ENCODE assay signal across 1 cellular context in the genomic region with DNA sequence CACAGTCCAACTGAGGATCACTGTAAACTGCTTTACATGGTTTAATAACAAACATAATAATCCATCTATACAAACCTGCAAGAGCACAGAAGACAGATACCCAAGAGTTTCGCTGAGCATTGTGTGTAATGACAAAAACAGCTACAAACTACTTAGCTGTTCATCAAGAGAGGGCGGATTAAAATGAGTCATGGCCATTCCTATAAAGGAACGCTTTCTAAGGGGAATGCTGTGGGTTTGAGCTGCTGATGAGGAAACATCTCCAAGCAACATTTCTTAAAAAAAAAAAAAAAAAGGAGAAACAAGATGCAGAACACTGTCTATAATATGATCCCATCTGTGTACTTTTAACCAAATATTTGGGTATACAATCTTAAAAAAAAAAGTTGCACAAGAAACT.
TF ChIP-seq lines count a peak whose summit lies in the region.

No MANE protein-coding gene starts in this region.

TF ChIP-seq in GM23338, 12 proteins besides CTCF, POLR2A, EP300 and RAD21 (continued from another document):
- no peak for TF ChIP-seq EZH2 (IDR thresholded peaks at IDR 0.05; ENCODE audit: low read depth, unreplicated experiment)
- TF ChIP-seq REST (IDR thresholded peaks at IDR 0.05; ENCODE audit: unreplicated experiment) = no peak
- no peak for TF ChIP-seq JUNB (IDR thresholded peaks at IDR 0.05; ENCODE audit: unreplicated experiment)
- TF ChIP-seq NANOG (IDR thresholded peaks at IDR 0.05; ENCODE audit: borderline replicate concordance) = no peak
- no peak for TF ChIP-seq ETS1 (IDR thresholded peaks at IDR 0.05)
- TF ChIP-seq ZNF331 (CRISPR knock-in tag; IDR thresholded peaks at IDR 0.05; ENCODE audit: low read depth) = no peak
- TF ChIP-seq EZH2phosphoT487 (IDR thresholded peaks at IDR 0.05; ENCODE audit: unreplicated experiment) = no peak
- no peak for TF ChIP-seq STAT1 (IDR thresholded peaks at IDR 0.05; ENCODE audit: unreplicated experiment)
- no peak for TF ChIP-seq CREB1 (CRISPR knock-in tag; IDR thresholded peaks at IDR 0.05; ENCODE audit: low read depth)
- no peak for TF ChIP-seq POLR2AphosphoS5 (IDR thresholded peaks at IDR 0.05; ENCODE audit: low read depth)
- no peak for TF ChIP-seq ZNF114 (CRISPR knock-in tag; IDR thresholded peaks at IDR 0.05)
